8 cellular contexts compared by ENCODE assay signal in genomic region chr11:83249972-83250593, GRCh38. TPM values are rescaled to one million over a fixed set of nuclear protein-coding genes. Genes with fewer than 3 reads are reported as not detected.
DNase-seq lines count a peak whose midpoint lies in the region; ATAC-seq and TF ChIP-seq lines count a peak whose summit lies in the region.

No MANE protein-coding gene starts in this region.

- H3K79me2 ChIP-seq in fibroblast of lung (ENCODE audit: control insufficient read depth, insufficient read depth, low read length): no peaks in the 10 kb centered on the region

- no peaks in the 10 kb centered on the region for H3K36me3 ChIP-seq in fibroblast of lung (ENCODE audit: control insufficient read depth, insufficient read depth, low read length)
- no peaks in the 10 kb centered on the region for H3K36me3 ChIP-seq in neutrophil

- H3K4me1 ChIP-seq in fibroblast of lung (ENCODE audit: control insufficient read depth, extremely low read depth, insufficient read depth, low read length) (no peaks in the 10 kb centered on the region), neutrophil (ENCODE audit: control insufficient read depth in 1 of 2, insufficient read depth in 1 of 2, low read depth in 1 of 2, low read length in 1 of 2) (no peaks in the 10 kb centered on the region)

- TF ChIP-seq CTCF in fibroblast of lung (conservative IDR thresholded peaks at IDR 0.05 in 1 of 2, IDR thresholded peaks at IDR 0.05 in 1 of 2; ENCODE audit: low read depth in 1 of 2, low read length in 2 of 2) (peak; percentile 74 to 79), neutrophil (IDR thresholded peaks at IDR 0.05) (peak; percentile 19)

- no peak overlapping the region for H2AFZ ChIP-seq in fibroblast of lung (ENCODE audit: low read length)

- DNase-seq in NOMO-1 treated with DMSO at 0.1 percent for 48 hours (lab: John Stamatoyannopoulos, UW; ENCODE audit: unreplicated experiment) (peak; percentile 51), NOMO-1 treated with dmso at 0.1 percent for 144 hours (lab: John Stamatoyannopoulos, UW; ENCODE audit: unreplicated experiment) (no peak), SK-N-DZ (ENCODE audit: low spot score) (peak; percentile 43), fibroblast of lung (ENCODE audit: low read depth in 2 of 2) (peak; percentile 46 to 75)

- H3K27ac ChIP-seq in fibroblast of lung (ENCODE audit: insufficient read depth, low read length) (no peak overlapping the region), neutrophil (no peak overlapping the region)

- peak; percentile 65 for ATAC-seq in GM19463 (IDR thresholded peaks at IDR 0.05; ENCODE audit: unreplicated experiment)
- peak; percentile 50 for ATAC-seq in HG03565 (IDR thresholded peaks at IDR 0.05; ENCODE audit: unreplicated experiment)
- no peak for ATAC-seq in GM21825 (IDR thresholded peaks at IDR 0.05; ENCODE audit: unreplicated experiment)

- no peak overlapping the region for H3K9ac ChIP-seq in fibroblast of lung (ENCODE audit: insufficient read depth, low read length)

- no peak overlapping the region for H3K4me3 ChIP-seq in fibroblast of lung (replicated peaks in 1 of 4; ENCODE audit: control extremely low read depth in 1 of 4, insufficient read depth in 1 of 4, low read depth in 3 of 4, low read length in 4 of 4)
- H3K4me3 ChIP-seq in neutrophil (ENCODE audit: low read depth in 1 of 2, low read length in 1 of 2): no peak overlapping the region

- H4K20me1 ChIP-seq in fibroblast of lung (ENCODE audit: control insufficient read depth, extremely low read depth, insufficient read depth, low read length): no peaks in the 10 kb centered on the region

- no peaks in the 10 kb centered on the region for H3K27me3 ChIP-seq in fibroblast of lung (ENCODE audit: control insufficient read depth, insufficient read depth, low read length)
- no peaks in the 10 kb centered on the region for H3K27me3 ChIP-seq in neutrophil

- H3K9me3 ChIP-seq in fibroblast of lung (ENCODE audit: control insufficient read depth, insufficient read depth, low read depth, low read length) (no peaks in the 10 kb centered on the region), neutrophil (no peaks in the 10 kb centered on the region)

- H3K4me2 ChIP-seq in fibroblast of lung (ENCODE audit: extremely low read depth, insufficient read depth, low read length): no peak overlapping the region

RNA-seq across cellular contexts. Expression of gene CCDC90B, which starts 36.1 kb away (rescaled TPM):
- polyA plus RNA-seq in SK-N-DZ (2014; cell fraction: cytosol; rRNA removed): 65.7 and 70.4 TPM in 2 replicates
- 56.2 and 56.6 TPM in 2 replicates for polyA plus RNA-seq in SK-N-DZ (2014; cell fraction: nucleus; rRNA removed)
- total RNA-seq in fibroblast of lung: 94.3 and 109 TPM in 2 replicates
- polyA plus RNA-seq in fibroblast of lung: 52.9 and 66.2 TPM in 2 replicates
- 53.1 and 61.5 TPM in 2 replicates for polyA plus RNA-seq in fibroblast of lung (2012)
- 7.0 and 14.0 TPM in 2 replicates for polyA minus RNA-seq in fibroblast of lung (ENCODE audit: low replicate concordance)

RNA-seq across cellular contexts. Expression of gene ANKRD42, which starts 56.6 kb away (rescaled TPM):
- 1.7 and 3.2 TPM in 2 replicates for polyA plus RNA-seq in SK-N-DZ (2014; cell fraction: cytosol; rRNA removed)
- 3.0 and 4.1 TPM in 2 replicates for polyA plus RNA-seq in SK-N-DZ (2014; cell fraction: nucleus; rRNA removed)
- 13.9 and 17.5 TPM in 2 replicates for total RNA-seq in fibroblast of lung
- 6.5 and 7.1 TPM in 2 replicates for polyA plus RNA-seq in fibroblast of lung
- 8.3 and 10.1 TPM in 2 replicates for polyA plus RNA-seq in fibroblast of lung (2012)
- 2.1 and 7.9 TPM in 2 replicates for polyA minus RNA-seq in fibroblast of lung (ENCODE audit: low replicate concordance)
